21 cellular contexts compared by ENCODE assay signal in the genomic region with DNA sequence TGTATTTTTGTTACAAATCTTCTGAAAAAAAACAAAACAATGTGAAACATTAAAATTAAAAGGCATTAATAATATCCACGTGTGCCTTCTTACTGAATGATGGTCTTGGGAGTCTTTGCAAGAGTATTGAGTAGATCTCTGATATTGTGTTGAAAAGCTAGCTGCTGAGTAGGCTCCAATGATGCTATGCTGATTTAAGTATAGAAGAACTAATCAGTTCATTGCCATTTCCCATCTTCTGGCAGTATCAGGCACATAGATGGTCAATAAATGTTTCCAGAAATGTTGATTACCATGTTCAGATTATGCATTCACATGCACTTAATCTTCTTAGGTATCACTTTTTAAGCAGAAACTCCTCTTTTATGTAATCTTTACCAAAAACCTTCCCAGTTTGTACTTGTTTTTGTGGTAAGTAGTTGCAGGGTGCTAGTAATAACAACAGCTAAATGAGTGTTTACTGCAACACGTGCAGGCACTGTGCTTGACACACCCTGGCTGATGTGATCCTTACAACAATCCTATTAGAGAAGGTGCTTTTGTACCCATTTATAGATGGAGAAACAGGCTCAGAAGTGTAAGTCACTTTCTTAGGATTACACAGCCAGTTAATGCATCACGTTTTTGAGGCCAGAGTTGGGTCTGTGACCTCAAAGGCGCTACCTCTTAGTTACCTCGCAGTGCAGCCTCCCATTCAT.
"Had no signal": no experiment of that assay in that cellular context is flagged by ENCODE, and none has a peak within 500 bp of the region (broad histone marks: within the 10 kb centered on the region; RNA-seq: fewer than 3 reads in every experiment).

No MANE protein-coding gene starts in this region.

- H3K9me3 ChIP-seq: heart left ventricle, sigmoid colon, testis, tibial nerve, upper lobe of right lung, vagina had no signal

- H3K36me3 Mint-ChIP-seq: natural killer cell had no signal

- H3K9me3 Mint-ChIP-seq: mesothelial cell of epicardium; natural killer cell; neural crest cell; stimulated activated naive B cell treated with anti-CD40 and anti-IgM and Interleukin-4, amounts not matched to agents 10 μg/mL and 1 μg/mL and 100 μg/mL, for 72 hours; stimulated activated naive CD8-positive, alpha-beta T cell treated with anti-CD3 and anti-CD28 coated beads, Interleukin-15, amount 100 ng/mL, for 72 hours had no signal

- ATAC-seq: esophagus mucosa; left lobe of liver; natural killer cell; stimulated activated naive B cell treated with anti-CD40 and anti-IgM and Interleukin-4, amounts not matched to agents 10 μg/mL and 1 μg/mL and 100 μg/mL, for 72 hours; stimulated activated naive CD8-positive, alpha-beta T cell treated with anti-CD3 and anti-CD28 coated beads, Interleukin-15, amount 100 ng/mL, for 72 hours; upper lobe of right lung had no signal

- H3K27ac Mint-ChIP-seq: mesothelial cell of epicardium; stimulated activated naive B cell treated with anti-CD40 and anti-IgM and Interleukin-4, amounts not matched to agents 10 μg/mL and 1 μg/mL and 100 μg/mL, for 72 hours had no signal

- H3K27me3 ChIP-seq: heart left ventricle, sigmoid colon, testis, tibial nerve, upper lobe of right lung, vagina had no signal

- DNase-seq: effector CD8-positive, alpha-beta T cell; heart left ventricle; hippocampal formation; natural killer cell; posterior cingulate gyrus; sigmoid colon; stimulated activated CD4-positive, alpha-beta T cell treated with anti-CD3 and anti-CD28 coated beads, Interleukin-2, amount 100 ng/mL, for 24 hours; stimulated activated CD4-positive, alpha-beta T cell treated with anti-CD3 and anti-CD28 coated beads, Interleukin-4, amount 100 ng/mL, for 4 hours; stimulated activated naive B cell treated with anti-CD40 and anti-IgM and Interleukin-4, amounts not matched to agents 10 μg/mL and 1 μg/mL and 100 μg/mL, for 72 hours; stimulated activated naive CD8-positive, alpha-beta T cell treated with anti-CD3 and anti-CD28 coated beads, Interleukin-15, amount 100 ng/mL, for 72 hours; testis; upper lobe of right lung had no signal

- H3K27ac ChIP-seq: heart left ventricle, sigmoid colon, skin epidermis, testis, tibial nerve, upper lobe of right lung, vagina had no signal

- FAIRE-seq: endometrium, frontal cortex had no signal

- H3K27me3 Mint-ChIP-seq: stimulated activated naive B cell treated with anti-CD40 and anti-IgM and Interleukin-4, amounts not matched to agents 10 μg/mL and 1 μg/mL and 100 μg/mL, for 72 hours; stimulated activated naive CD8-positive, alpha-beta T cell treated with anti-CD3 and anti-CD28 coated beads, Interleukin-15, amount 100 ng/mL, for 72 hours had no signal

- H3K4me3 Mint-ChIP-seq: mesothelial cell of epicardium; natural killer cell; neural crest cell; stimulated activated naive B cell treated with anti-CD40 and anti-IgM and Interleukin-4, amounts not matched to agents 10 μg/mL and 1 μg/mL and 100 μg/mL, for 72 hours; stimulated activated naive CD8-positive, alpha-beta T cell treated with anti-CD3 and anti-CD28 coated beads, Interleukin-15, amount 100 ng/mL, for 72 hours had no signal

- H3K4me1 Mint-ChIP-seq: mesothelial cell of epicardium; natural killer cell; neural crest cell; stimulated activated naive CD8-positive, alpha-beta T cell treated with anti-CD3 and anti-CD28 coated beads, Interleukin-15, amount 100 ng/mL, for 72 hours had no signal

- H3K4me3 ChIP-seq: heart left ventricle, sigmoid colon, skin epidermis, testis, tibial nerve, upper lobe of right lung, vagina had no signal

- H3K4me1 ChIP-seq: testis, tibial nerve, upper lobe of right lung, vagina had no signal
